In the genomic region with DNA sequence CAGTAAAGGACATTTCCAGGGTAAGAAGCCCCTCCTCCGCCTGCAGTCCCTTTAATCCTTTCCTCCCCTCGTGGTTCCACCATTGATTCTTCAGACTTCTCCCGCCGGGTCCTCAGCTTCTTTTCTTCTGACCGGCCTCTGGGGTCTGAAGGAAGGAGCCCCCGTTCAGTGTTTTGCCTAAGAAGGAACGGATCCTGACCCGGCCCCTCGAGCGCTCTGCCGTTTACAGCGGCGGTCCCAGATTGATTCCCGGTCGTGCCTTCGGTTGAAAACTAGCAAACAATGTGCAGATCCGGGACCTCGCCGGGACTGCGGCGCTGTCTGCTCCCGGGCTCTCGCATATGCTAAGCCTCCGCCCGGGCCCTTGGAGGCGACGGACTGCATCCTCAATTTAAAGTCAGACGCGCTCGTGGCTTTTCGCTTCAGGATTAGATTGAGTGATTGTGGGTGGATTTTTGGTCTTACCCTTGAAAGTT, we compare ENCODE assay signal across 8 cellular contexts. TPM values are rescaled to one million over a fixed set of nuclear protein-coding genes. Genes with fewer than 3 reads are reported as not detected.
DNase-seq lines count a peak whose midpoint lies in the region; FAIRE-seq and TF ChIP-seq lines count a peak whose summit lies in the region.

No MANE protein-coding gene starts in this region.

- H3K4me3 Mint-ChIP-seq in CD14-positive monocyte = peak overlapping the region; percentile 95 to 97
- peak overlapping the region; percentile 88 for H3K4me3 Mint-ChIP-seq in activated CD4-positive, alpha-beta T cell treated with anti-CD3 and anti-CD28 coated beads, Interleukin-2, amount 10 ng/mL, durations not matched to agents 24 days and 14 days

- under 1% methylated on average over 31 of the region's 31 CpGs for WGBS in liver

- TF ChIP-seq RAD21 in liver (IDR thresholded peaks at IDR 0.05) = peak in 1 of 2 donors; percentile 6

- H3K4me1 ChIP-seq in liver (ENCODE audit: control insufficient read depth in 4 of 4, insufficient read depth in 4 of 4, low read length in 3 of 4) = peaks cover 1 to 22% (median 4%) of the 10 kb centered on the region in 4 donors

- H3K27me3 ChIP-seq in dorsolateral prefrontal cortex (no peaks in the 10 kb centered on the region), liver (ENCODE audit: control insufficient read depth in 4 of 4, insufficient read depth in 4 of 4, low read length in 3 of 4) (no peaks in the 10 kb centered on the region)

- H3K9ac ChIP-seq in liver (ENCODE audit: low read depth in 1 of 2, low read length in 2 of 2) = peak overlapping the region; percentile 86 to 95

- H3K9me3 ChIP-seq in liver (ENCODE audit: control insufficient read depth in 4 of 4, low read length in 3 of 4) = no peaks in the 10 kb centered on the region

- DNase-seq in CD14-positive monocyte (ENCODE audit: low spot score) (peak; percentile 48), H4 (ENCODE audit: low spot score) (peak; percentile 41), NCI-H2171 (lab: John Stamatoyannopoulos, UW) (peak; percentile 53), dorsolateral prefrontal cortex (peak; percentile 48 to 75 (median 70)), GM19239 (ENCODE audit: insufficient read length, low spot score) (no peak)
- DNase-seq in activated CD4-positive, alpha-beta T cell treated with anti-CD3 and anti-CD28 coated beads, Interleukin-2, amount 10 ng/mL, durations not matched to agents 24 days and 14 days = peak; percentile 86
- peak; percentile 37 to 47 for DNase-seq in stimulated activated CD4-positive, alpha-beta T cell treated with anti-CD3 and anti-CD28 coated beads, Interleukin-2, amount 100 ng/mL, for 48 hours

- H3K9me3 Mint-ChIP-seq in CD14-positive monocyte = peaks cover 0 to 10% (median 4%) of the 10 kb centered on the region in 7 donors
- no peaks in the 10 kb centered on the region for H3K9me3 Mint-ChIP-seq in activated CD4-positive, alpha-beta T cell treated with anti-CD3 and anti-CD28 coated beads, Interleukin-2, amount 10 ng/mL, durations not matched to agents 24 days and 14 days

- FAIRE-seq in GM19239 (lab: Jason Lieb, UNC) = no peak

- peaks cover 0 to 2% (median 0%) of the 10 kb centered on the region in 3 donors for H3K27me3 Mint-ChIP-seq in CD14-positive monocyte (ENCODE audit: low read depth in 3 of 3)
- H3K27me3 Mint-ChIP-seq in activated CD4-positive, alpha-beta T cell treated with anti-CD3 and anti-CD28 coated beads, Interleukin-2, amount 10 ng/mL, durations not matched to agents 24 days and 14 days = no peaks in the 10 kb centered on the region

- H3K27ac ChIP-seq in dorsolateral prefrontal cortex = peak overlapping the region in 58 of 59 donors; percentile 36 to 96 (median 88)
- peak overlapping the region; percentile 89 to 95 for H3K27ac ChIP-seq in liver (ENCODE audit: low read depth in 1 of 2, low read length in 2 of 2)

- H3K36me3 Mint-ChIP-seq in CD14-positive monocyte = peaks cover 11 to 15% of the 10 kb centered on the region in 2 donors
- H3K36me3 Mint-ChIP-seq in activated CD4-positive, alpha-beta T cell treated with anti-CD3 and anti-CD28 coated beads, Interleukin-2, amount 10 ng/mL, durations not matched to agents 24 days and 14 days (ENCODE audit: low read depth) = peaks cover 40% of the 10 kb centered on the region

- H3K36me3 ChIP-seq in liver (ENCODE audit: control insufficient read depth in 4 of 4, insufficient read depth in 3 of 4, low read depth in 1 of 4, low read length in 3 of 4) = no peaks in the 10 kb centered on the region

- H3K4me1 Mint-ChIP-seq in CD14-positive monocyte = peaks cover 46% of the 10 kb centered on the region
- peaks cover 51% of the 10 kb centered on the region for H3K4me1 Mint-ChIP-seq in activated CD4-positive, alpha-beta T cell treated with anti-CD3 and anti-CD28 coated beads, Interleukin-2, amount 10 ng/mL, durations not matched to agents 24 days and 14 days

- H3K4me3 ChIP-seq in dorsolateral prefrontal cortex (peak overlapping the region; percentile 60 to 97 (median 89)), liver (ENCODE audit: low read depth in 1 of 3, low read length in 3 of 3) (peak overlapping the region; percentile 82 to 97 (median 87))

- no peak for TF ChIP-seq CTCF in CD14-positive monocyte (IDR thresholded peaks at IDR 0.05)
- no peak for TF ChIP-seq CTCF in dorsolateral prefrontal cortex (IDR thresholded peaks at IDR 0.05 in 54 of 56, conservative IDR thresholded peaks at IDR 0.05 in 2 of 56; ENCODE audit: low read depth in 1 of 56, partially characterized antibody in 56 of 56)
- TF ChIP-seq CTCF in liver (IDR thresholded peaks at IDR 0.05; ENCODE audit: low read depth, low read length, missing input control) = no peak

- peak overlapping the region; percentile 93 to 98 (median 96) for H3K27ac Mint-ChIP-seq in CD14-positive monocyte
- H3K27ac Mint-ChIP-seq in activated CD4-positive, alpha-beta T cell treated with anti-CD3 and anti-CD28 coated beads, Interleukin-2, amount 10 ng/mL, durations not matched to agents 24 days and 14 days = peak overlapping the region; percentile 98

- intact Hi-C loops in CD14-positive monocyte (cut with micrococcal nuclease) (loop anchor here in 1 of 2 donors (10.0 kb wide), 1 partner anchor 722 kb away; the partner anchor contains the start of gene DMTF1), dorsolateral prefrontal cortex (cut with DNase I) (loop anchor here (1.0 to 5.0 kb wide), 3 partner anchors 58 to 291 kb away; partner anchors contain the start of gene ADAM22 (in 2 of the 2))
- intact Hi-C loops in activated CD4-positive, alpha-beta T cell treated with anti-CD3 and anti-CD28 coated beads, Interleukin-2, amount 10 ng/mL, durations not matched to agents 24 days and 14 days (cut with micrococcal nuclease) = loop anchor here (1.0 to 5.0 kb wide), 9 partner anchors 11 to 724 kb away; partner anchors contain the start of genes ADAM22, CROT, DMTF1 and RUNDC3B

TF ChIP-seq in liver, 16 proteins besides CTCF, POLR2A, EP300 and RAD21 (continues in another document):
- peak; percentile 40 for TF ChIP-seq TAF1 (conservative IDR thresholded peaks at IDR 0.05)
- no peak for TF ChIP-seq GABPA (IDR thresholded peaks at IDR 0.05 in 1 of 2, conservative IDR thresholded peaks at IDR 0.05 in 1 of 2)
- TF ChIP-seq RXRA (IDR thresholded peaks at IDR 0.05) = no peak
- TF ChIP-seq HNF4G (IDR thresholded peaks at IDR 0.05) = no peak
- TF ChIP-seq, protein P1, sequence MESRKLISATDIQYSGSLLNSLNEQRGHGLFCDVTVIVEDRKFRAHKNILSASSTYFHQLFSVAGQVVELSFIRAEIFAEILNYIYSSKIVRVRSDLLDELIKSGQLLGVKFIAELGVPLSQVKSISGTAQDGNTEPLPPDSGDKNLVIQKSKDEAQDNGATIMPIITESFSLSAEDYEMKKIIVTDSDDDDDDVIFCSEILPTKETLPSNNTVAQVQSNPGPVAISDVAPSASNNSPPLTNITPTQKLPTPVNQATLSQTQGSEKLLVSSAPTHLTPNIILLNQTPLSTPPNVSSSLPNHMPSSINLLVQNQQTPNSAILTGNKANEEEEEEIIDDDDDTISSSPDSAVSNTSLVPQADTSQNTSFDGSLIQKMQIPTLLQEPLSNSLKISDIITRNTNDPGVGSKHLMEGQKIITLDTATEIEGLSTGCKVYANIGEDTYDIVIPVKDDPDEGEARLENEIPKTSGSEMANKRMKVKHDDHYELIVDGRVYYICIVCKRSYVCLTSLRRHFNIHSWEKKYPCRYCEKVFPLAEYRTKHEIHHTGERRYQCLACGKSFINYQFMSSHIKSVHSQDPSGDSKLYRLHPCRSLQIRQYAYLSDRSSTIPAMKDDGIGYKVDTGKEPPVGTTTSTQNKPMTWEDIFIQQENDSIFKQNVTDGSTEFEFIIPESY (IDR thresholded peaks at IDR 0.05) = no peak

RNA-seq across cellular contexts. Expression of gene DBF4, which starts 0.5 kb away (rescaled TPM):
- polyA plus RNA-seq in CD14-positive monocyte (1 to 10 TPM; 6.7 to 7.3 TPM), liver (1 to 10 TPM; 2.3 to 3.4 TPM)
- total RNA-seq in H4 (2014; rRNA removed; shearing (Covaris generic)) = 77.7 and 87.3 TPM in 2 replicates
- total RNA-seq in activated CD4-positive, alpha-beta T cell treated with anti-CD3 and anti-CD28 coated beads, Interleukin-2, amount 10 ng/mL, durations not matched to agents 24 days and 14 days = 65.7 and 74.8 TPM in 2 replicates
- total RNA-seq in dorsolateral prefrontal cortex (10 to 100 TPM in 15 of 120 experiments, 1 to 10 TPM in 105; 3.2 to 13.8 (median 7.3) TPM), liver (10 to 100 TPM in 1 of 2 donors, 1 to 10 TPM in 1; 4.0 to 27.0 TPM)

RNA-seq across cellular contexts. Expression of gene SLC25A40, which starts 0.6 kb away (rescaled TPM):
- polyA plus RNA-seq in CD14-positive monocyte (10 to 100 TPM; 26.2 to 36.3 TPM), liver (1 to 10 TPM; 3.5 to 4.1 TPM)
- total RNA-seq in H4 (2014; rRNA removed; shearing (Covaris generic)) = 15.4 and 38.4 TPM in 2 replicates
- total RNA-seq in activated CD4-positive, alpha-beta T cell treated with anti-CD3 and anti-CD28 coated beads, Interleukin-2, amount 10 ng/mL, durations not matched to agents 24 days and 14 days = 43.3 and 51.0 TPM in 2 replicates
- total RNA-seq in dorsolateral prefrontal cortex (10 to 100 TPM; 20.6 to 71.2 (median 45.1) TPM), liver (10 to 100 TPM in 1 of 2 donors, 1 to 10 TPM in 1; 4.6 to 14.4 TPM)

RNA-seq across cellular contexts. Expression of gene ADAM22, which starts 57.3 kb away (rescaled TPM):
- under 1 TPM in 1 of 2 donors, not detected in 1; 0.17 TPM for polyA plus RNA-seq in CD14-positive monocyte
- total RNA-seq in H4 (2014; rRNA removed; shearing (Covaris generic)) = 9.1 and 15.0 TPM in 2 replicates
- total RNA-seq in activated CD4-positive, alpha-beta T cell treated with anti-CD3 and anti-CD28 coated beads, Interleukin-2, amount 10 ng/mL, durations not matched to agents 24 days and 14 days = 1.5 and 1.7 TPM in 2 replicates
- 100 to 1,000 TPM in 60 of 120 experiments, 10 to 100 TPM in 60; 44.2 to 138 (median 99.9) TPM for total RNA-seq in dorsolateral prefrontal cortex
- total RNA-seq in liver = under 1 TPM; 0.25 to 0.61 TPM
- under 1 TPM; 0.04 to 0.05 TPM for polyA plus RNA-seq in liver
